Comparison of ENCODE assay signal across 18 cellular contexts in the genomic region with DNA sequence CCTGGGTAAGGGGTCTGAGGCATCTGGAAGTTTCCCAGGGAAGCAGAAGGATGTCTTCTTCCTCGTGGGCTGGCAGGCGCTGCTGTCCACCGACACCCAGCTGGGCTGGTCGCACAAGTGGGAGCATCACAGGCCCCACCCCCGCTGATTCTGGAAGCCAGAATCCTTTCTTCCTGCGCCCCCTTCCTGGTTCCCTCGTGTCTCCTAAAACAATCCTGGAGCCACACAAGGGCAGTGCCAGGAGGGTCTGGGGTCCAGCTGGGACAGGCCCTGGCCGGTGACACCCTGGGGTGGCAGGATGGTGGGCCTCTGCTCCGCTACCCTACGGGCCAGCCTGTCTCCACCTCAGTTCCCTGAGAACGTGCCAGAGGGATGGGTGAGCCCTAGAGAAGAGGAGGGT. TPM values are rescaled to one million over a fixed set of nuclear protein-coding genes. Genes with fewer than 3 reads are reported as not detected.
DNase-seq lines count a peak whose midpoint lies in the region; ATAC-seq, FAIRE-seq and TF ChIP-seq lines count a peak whose summit lies in the region.
"Had no signal": no experiment of that assay in that cellular context is flagged by ENCODE, and none has a peak within 500 bp of the region (broad histone marks: within the 10 kb centered on the region; RNA-seq: fewer than 3 reads in every experiment).

No MANE protein-coding gene starts in this region.

- H3K27ac Mint-ChIP-seq in stimulated activated effector memory CD8-positive, alpha-beta T cell treated with anti-CD3 and anti-CD28 coated beads, Interleukin-12 subunit alpha, Interleukin-12 subunit beta, amount 100 ng/mL, for 72 hours: peak overlapping the region; percentile 96
- no peak overlapping the region for H3K27ac Mint-ChIP-seq in activated T-cell treated with anti-CD3 and anti-CD28 coated beads, Interleukin-2, amount 50 U/mL, for 24 hours

- intact Hi-C loops in right cardiac atrium (cut with DNase I): loop anchor here in 1 of 4 donors (10.0 kb wide), 1 partner anchor 58 kb away; a partner anchor contains a TSS
- intact Hi-C loops in left cardiac atrium (cut with DNase I): no loop called here
- intact Hi-C loops in kidney (cut with DNase I): no loop called here

- peaks cover 29% of the 10 kb centered on the region for H3K4me1 Mint-ChIP-seq in stimulated activated effector memory CD8-positive, alpha-beta T cell treated with anti-CD3 and anti-CD28 coated beads, Interleukin-12 subunit alpha, Interleukin-12 subunit beta, amount 100 ng/mL, for 72 hours
- peaks cover 52% of the 10 kb centered on the region for H3K4me1 Mint-ChIP-seq in activated T-cell treated with anti-CD3 and anti-CD28 coated beads, Interleukin-2, amount 50 U/mL, for 24 hours (ENCODE audit: low read depth)

- TF ChIP-seq CTCF in OCI-LY3 (IDR thresholded peaks at IDR 0.05; ENCODE audit: low read depth, low read length) (no peak), kidney (IDR thresholded peaks at IDR 0.05; ENCODE audit: borderline replicate concordance, extremely low read depth, insufficient read depth) (no peak)

- H3K9me3 ChIP-seq in right cardiac atrium (ENCODE audit: control insufficient read depth, low read length): no peaks in the 10 kb centered on the region
- H3K9me3 ChIP-seq in OCI-LY3 (ENCODE audit: insufficient read depth, low read length): no peaks in the 10 kb centered on the region; the same call in 1 of the 2 replicates
- H3K9me3 ChIP-seq in kidney (ENCODE audit: control insufficient read depth in 1 of 2, low read length in 2 of 2): no peaks in the 10 kb centered on the region
- H3K9me3 ChIP-seq: HAP-1 had no signal

- H3K9me3 Mint-ChIP-seq in stimulated activated effector memory CD8-positive, alpha-beta T cell treated with anti-CD3 and anti-CD28 coated beads, Interleukin-12 subunit alpha, Interleukin-12 subunit beta, amount 100 ng/mL, for 72 hours: no peaks in the 10 kb centered on the region
- no peaks in the 10 kb centered on the region for H3K9me3 Mint-ChIP-seq in activated T-cell treated with anti-CD3 and anti-CD28 coated beads, Interleukin-2, amount 50 U/mL, for 24 hours
- H3K9me3 Mint-ChIP-seq: CD14-positive monocyte had no signal

- WGBS in right cardiac atrium: 85% methylated on average over 11 of the region's 11 CpGs

- ATAC-seq in right cardiac atrium (no peak), left cardiac atrium (no peak), HG03342 (IDR thresholded peaks at IDR 0.05; ENCODE audit: unreplicated experiment) (no peak)
- ATAC-seq in stimulated activated effector memory CD8-positive, alpha-beta T cell treated with anti-CD3 and anti-CD28 coated beads, Interleukin-12 subunit alpha, Interleukin-12 subunit beta, amount 100 ng/mL, for 72 hours: no peak

- FAIRE-seq in kidney (lab: Jason Lieb, UNC): no peak
- FAIRE-seq: GM19239, H1 had no signal

- no peak overlapping the region for H3K4me3 ChIP-seq in right cardiac atrium (ENCODE audit: low read length)
- H3K4me3 ChIP-seq in OCI-LY3 (ENCODE audit: low read length): peak overlapping the region; percentile 22; the same call in 1 of the 2 replicates
- H3K4me3 ChIP-seq in kidney (ENCODE audit: low read length in 2 of 2): no peak overlapping the region
- H3K4me3 ChIP-seq: HAP-1 had no signal

- no peaks in the 10 kb centered on the region for H3K36me3 Mint-ChIP-seq in stimulated activated effector memory CD8-positive, alpha-beta T cell treated with anti-CD3 and anti-CD28 coated beads, Interleukin-12 subunit alpha, Interleukin-12 subunit beta, amount 100 ng/mL, for 72 hours
- H3K36me3 Mint-ChIP-seq in activated T-cell treated with anti-CD3 and anti-CD28 coated beads, Interleukin-2, amount 50 U/mL, for 24 hours (ENCODE audit: low read depth): peaks cover 22% of the 10 kb centered on the region

- H3K27me3 Mint-ChIP-seq in activated T-cell treated with anti-CD3 and anti-CD28 coated beads, Interleukin-2, amount 50 U/mL, for 24 hours: no peaks in the 10 kb centered on the region

- H3K36me3 ChIP-seq in OCI-LY3 (replicated peaks; ENCODE audit: low read depth, low read length): peaks cover 61% of the 10 kb centered on the region
- no peaks in the 10 kb centered on the region for H3K36me3 ChIP-seq in kidney (ENCODE audit: control insufficient read depth in 1 of 2, insufficient read depth in 2 of 2, low read length in 2 of 2)
- H3K36me3 ChIP-seq: HAP-1 had no signal

- peak overlapping the region; percentile 79 for H3K4me2 ChIP-seq in OCI-LY3 (ENCODE audit: low read length)

- H3K27ac ChIP-seq in right cardiac atrium (ENCODE audit: low read length) (no peak overlapping the region), OCI-LY3 (ENCODE audit: low read length) (no peak overlapping the region), kidney (ENCODE audit: low read depth in 2 of 2, low read length in 2 of 2) (no peak overlapping the region)
- H3K27ac ChIP-seq: HL-60 had no signal

- no peak overlapping the region for H3K9ac ChIP-seq in OCI-LY3 (ENCODE audit: low read length)
- no peak overlapping the region for H3K9ac ChIP-seq in kidney (ENCODE audit: low read length in 2 of 2)

- peaks cover 99% of the 10 kb centered on the region for H3K79me2 ChIP-seq in OCI-LY3 (ENCODE audit: low read length)

- H3K27me3 ChIP-seq in right cardiac atrium (ENCODE audit: control insufficient read depth, insufficient read depth): no peaks in the 10 kb centered on the region
- H3K27me3 ChIP-seq in OCI-LY3 (ENCODE audit: low read depth, low read length): no peaks in the 10 kb centered on the region

- H4K20me1 ChIP-seq in OCI-LY3 (ENCODE audit: insufficient read depth, low read length): peaks cover 79% of the 10 kb centered on the region

- DNase-seq in right cardiac atrium: peak in 2 of 3 donors; percentile 40 to 54
- DNase-seq in left cardiac atrium: no peak
- DNase-seq in kidney: peak; percentile 59
- no peak for DNase-seq in stimulated activated effector memory CD8-positive, alpha-beta T cell treated with anti-CD3 and anti-CD28 coated beads, Interleukin-12 subunit alpha, Interleukin-12 subunit beta, amount 100 ng/mL, for 72 hours (ENCODE audit: low spot score in 2 of 2)
- DNase-seq in activated T-cell treated with anti-CD3 and anti-CD28 coated beads, Interleukin-2, amount 50 U/mL, for 24 hours: no peak
- no peak for DNase-seq in foreskin melanocyte
- DNase-seq: ACHN, Calu3, DMS 273 treated with DMSO at 0.1 percent for 48 hours had no signal

- no peak overlapping the region for H2AFZ ChIP-seq in OCI-LY3 (ENCODE audit: low read depth, low read length)

- H3K4me1 ChIP-seq in right cardiac atrium (ENCODE audit: control insufficient read depth, insufficient read depth, low read length) (no peaks in the 10 kb centered on the region), OCI-LY3 (ENCODE audit: low read length) (peaks cover 44% of the 10 kb centered on the region), kidney (ENCODE audit: control insufficient read depth in 1 of 2, insufficient read depth in 1 of 2, low read depth in 1 of 2, low read length in 2 of 2) (no peaks in the 10 kb centered on the region)
- H3K4me1 ChIP-seq: HAP-1 had no signal

- H3K4me3 Mint-ChIP-seq in stimulated activated effector memory CD8-positive, alpha-beta T cell treated with anti-CD3 and anti-CD28 coated beads, Interleukin-12 subunit alpha, Interleukin-12 subunit beta, amount 100 ng/mL, for 72 hours: peak overlapping the region; percentile 99
- H3K4me3 Mint-ChIP-seq in activated T-cell treated with anti-CD3 and anti-CD28 coated beads, Interleukin-2, amount 50 U/mL, for 24 hours: no peak overlapping the region

RNA-seq across cellular contexts. Expression of a gene that starts 4.2 kb away (rescaled TPM):
- total RNA-seq in right cardiac atrium (10 to 100 TPM in 3 of 4 donors, 1 to 10 TPM in 1; 7.6 to 18.3 (median 14.8) TPM), left cardiac atrium (10 to 100 TPM; 24.9 to 31.2 TPM), kidney (26.1 TPM)
- polyA plus RNA-seq in right cardiac atrium (11.7 TPM), kidney (ENCODE audit: insufficient read depth, low read depth, low replicate concordance) (8.4 TPM)
- total RNA-seq: Calu3, H1 had no signal

RNA-seq across cellular contexts. Expression of a gene that starts 18.3 kb away (rescaled TPM):
- total RNA-seq in right cardiac atrium (not detected), left cardiac atrium (under 1 TPM; 0.35 to 0.52 TPM), kidney (1.3 TPM)
- polyA plus RNA-seq in right cardiac atrium (not detected), kidney (ENCODE audit: insufficient read depth, low read depth, low replicate concordance) (not detected)
- total RNA-seq: A172, Daoy, H1 had no signal
- polyA plus RNA-seq: H1 had no signal

RNA-seq across cellular contexts. Expression of a gene that starts 22.3 kb away (rescaled TPM):
- total RNA-seq in right cardiac atrium: not detected
- polyA plus RNA-seq in right cardiac atrium: not detected
- not detected for total RNA-seq in left cardiac atrium
- total RNA-seq in kidney: 1.7 TPM
- polyA plus RNA-seq in kidney (ENCODE audit: insufficient read depth, low read depth, low replicate concordance): 1.2 TPM
- total RNA-seq: A172, Daoy, H1 had no signal
- polyA plus RNA-seq: CD14-positive monocyte, H1 had no signal

RNA-seq across cellular contexts. Expression of a gene that starts 34.6 kb away (rescaled TPM):
- under 1 TPM; 0.11 to 0.82 (median 0.24) TPM for total RNA-seq in right cardiac atrium
- 0.81 TPM for polyA plus RNA-seq in right cardiac atrium
- total RNA-seq in left cardiac atrium: under 1 TPM; 0.10 to 0.50 TPM
- total RNA-seq in kidney: not detected
- not detected for polyA plus RNA-seq in kidney (ENCODE audit: insufficient read depth, low read depth, low replicate concordance)
- total RNA-seq: A172, Calu3, Daoy, H1 had no signal
- polyA plus RNA-seq: CD14-positive monocyte had no signal

Comparison
In these comparisons a context has a peak if more than half of its experiments do, and no peak if none do; other contexts are left out.
1. DNase-seq: peak in right cardiac atrium (2 of 3) and kidney (single experiment); none in left cardiac atrium (single experiment), stimulated activated effector memory CD8-positive, alpha-beta T cell treated with anti-CD3 and anti-CD28 coated beads, Interleukin-12 subunit alpha, Interleukin-12 subunit beta, amount 100 ng/mL, for 72 hours (0 of 2), activated T-cell treated with anti-CD3 and anti-CD28 coated beads, Interleukin-2, amount 50 U/mL, for 24 hours (single experiment) and foreskin melanocyte (single experiment).